Comparison of ENCODE assay signal across 16 cellular contexts in the genomic region with DNA sequence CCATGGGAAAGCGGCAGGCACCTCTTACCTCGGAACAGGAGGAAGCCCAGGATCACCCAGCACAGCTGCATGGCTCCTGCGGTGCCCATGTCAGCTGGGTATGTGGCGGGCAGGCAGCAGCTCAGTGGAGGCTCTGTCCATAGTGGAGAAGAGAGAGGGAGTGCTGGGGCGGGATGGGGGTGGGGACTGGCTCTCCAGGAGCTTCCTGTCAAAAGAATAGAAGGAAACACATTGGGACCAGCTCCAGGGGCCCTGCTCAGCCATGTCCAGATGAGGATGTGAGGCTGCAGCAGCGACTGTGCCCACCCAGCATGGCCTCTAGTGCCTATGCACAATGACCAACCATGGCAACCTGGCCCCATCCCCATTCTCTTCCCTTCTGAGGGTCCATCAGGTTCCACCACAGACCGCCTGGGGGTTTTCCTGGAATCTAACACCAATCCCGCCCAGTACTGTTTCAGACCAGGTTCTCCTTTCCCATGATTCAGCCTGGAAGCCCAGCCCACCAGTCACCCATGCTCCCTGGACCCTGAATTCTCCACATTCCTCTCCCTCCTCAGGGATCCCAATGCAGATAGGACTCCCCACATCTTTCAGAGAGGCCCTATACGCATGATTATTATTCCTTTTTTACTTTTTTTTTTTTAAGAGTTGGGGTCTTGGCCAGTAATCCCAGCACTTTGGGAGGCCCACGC. TPM values are rescaled to one million over a fixed set of nuclear protein-coding genes. Genes with fewer than 3 reads are reported as not detected.
DNase-seq lines count a peak whose midpoint lies in the region; ATAC-seq and TF ChIP-seq lines count a peak whose summit lies in the region.
"Had no signal": no experiment of that assay in that cellular context is flagged by ENCODE, and none has a peak within 500 bp of the region (broad histone marks: within the 10 kb centered on the region; RNA-seq: fewer than 3 reads in every experiment).

ECSCR (minus strand) TSS at position 162 of the 695 bp plus-strand sequence; CDS start at position 89, 73 bp downstream.

- in situ Hi-C loops in endometrial microvascular endothelial cells (cut with HindIII; ENCODE audit: inconsistent ontology term, low pct_unique_long_range_greater_than_20kb, low sequenced_read_pairs): no loop called here

- no peak for TF ChIP-seq POLR2A in upper lobe of left lung (IDR thresholded peaks at IDR 0.05)

- peak within 1 kb of the TSS in 3 of 4 donors; percentile 36 to 52 (median 47) for H3K4me3 ChIP-seq in upper lobe of left lung
- H3K4me3 ChIP-seq: A549 had no signal

- no peaks in the 10 kb centered on the region for H3K27me3 Mint-ChIP-seq in activated CD4-positive, alpha-beta T cell treated with anti-CD3 and anti-CD28 coated beads, Interleukin-2, amount 10 ng/mL, durations not matched to agents 7 days and 5 days

- no peak for DNase-seq in activated CD4-positive, alpha-beta T cell treated with anti-CD3 and anti-CD28 coated beads, Interleukin-2, amount 10 ng/mL, durations not matched to agents 7 days and 5 days
- no peak for DNase-seq in activated CD4-positive, alpha-beta T cell treated with anti-CD3 and anti-CD28 coated beads for 1 hour
- DNase-seq in mesenteric fat pad (ENCODE audit: low spot score) (no peak), upper lobe of left lung (peak; percentile 35 to 45), NCI-H524 (lab: John Stamatoyannopoulos, UW) (no peak), HUDEP-2 (lab: John Stamatoyannopoulos, UW; ENCODE audit: unreplicated experiment in 76 of 76) (no peak), activated T-cell treated with anti-CD3 and anti-CD28 coated beads for 4 hours (no peak)
- DNase-seq: activated T-cell treated with anti-CD3 and anti-CD28 coated beads, Interleukin-2, amount 50 U/mL, for 4 hours; GF-D8; left colon; NCI-H774; stimulated activated CD4-positive, alpha-beta T cell treated with anti-CD3 and anti-CD28 coated beads, Interleukin-15, amount 100 ng/mL, for 24 hours; substantia nigra; SW 1271 had no signal

- no peaks in the 10 kb centered on the region for H3K9me3 Mint-ChIP-seq in activated CD4-positive, alpha-beta T cell treated with anti-CD3 and anti-CD28 coated beads, Interleukin-2, amount 10 ng/mL, durations not matched to agents 7 days and 5 days
- H3K9me3 Mint-ChIP-seq: activated T-cell treated with anti-CD3 and anti-CD28 coated beads, Interleukin-2, amount 50 U/mL, for 4 hours had no signal

- H3K36me3 Mint-ChIP-seq in activated CD4-positive, alpha-beta T cell treated with anti-CD3 and anti-CD28 coated beads, Interleukin-2, amount 10 ng/mL, durations not matched to agents 7 days and 5 days (ENCODE audit: low read depth): no peaks in the 10 kb centered on the region

- peaks cover 13 to 30% (median 21%) of the 10 kb centered on the region in 4 donors for H3K4me1 ChIP-seq in upper lobe of left lung
- H3K4me1 ChIP-seq: A549 had no signal

- no peaks in the 10 kb centered on the region for H3K27me3 ChIP-seq in upper lobe of left lung

- H3K27ac ChIP-seq in upper lobe of left lung: peak within 1 kb of the TSS; percentile 72 to 86 (median 80)
- H3K27ac ChIP-seq: A549 had no signal

- H3K27ac Mint-ChIP-seq in activated CD4-positive, alpha-beta T cell treated with anti-CD3 and anti-CD28 coated beads, Interleukin-2, amount 10 ng/mL, durations not matched to agents 7 days and 5 days: peak within 1 kb of the TSS; percentile 27

- no peaks in the 10 kb centered on the region for H3K9me3 ChIP-seq in upper lobe of left lung
- H3K9me3 ChIP-seq: A549 had no signal

- H3K4me3 Mint-ChIP-seq in activated CD4-positive, alpha-beta T cell treated with anti-CD3 and anti-CD28 coated beads, Interleukin-2, amount 10 ng/mL, durations not matched to agents 7 days and 5 days: no peak within 1 kb of the TSS
- H3K4me3 Mint-ChIP-seq: activated T-cell treated with anti-CD3 and anti-CD28 coated beads, Interleukin-2, amount 50 U/mL, for 4 hours had no signal

- no peak for TF ChIP-seq EP300 in upper lobe of left lung (IDR thresholded peaks at IDR 0.05)

- POLR2A ChIA-PET in activated CD4-positive, alpha-beta T cell treated with anti-CD3 and anti-CD28 coated beads, Interleukin-2, amount 10 ng/mL, durations not matched to agents 7 days and 5 days (lab: Charles Lee): no interaction called here

- 61 to 81% methylated on average over 8 to 10 of the region's 10 CpGs for WGBS in upper lobe of left lung, 2 donors

- H3K4me1 Mint-ChIP-seq in activated CD4-positive, alpha-beta T cell treated with anti-CD3 and anti-CD28 coated beads, Interleukin-2, amount 10 ng/mL, durations not matched to agents 7 days and 5 days: peaks cover 36% of the 10 kb centered on the region

- CTCF ChIA-PET in activated CD4-positive, alpha-beta T cell treated with anti-CD3 and anti-CD28 coated beads, Interleukin-2, amount 10 ng/mL, durations not matched to agents 7 days and 5 days (lab: Charles Lee): interaction anchor here (0.5 to 2.1 kb wide), 7 partner anchors 11 to 72 kb away, joined by 3 to 9 read pairs (median 4); partner anchors contain the start of gene STING1

- H3K36me3 ChIP-seq in upper lobe of left lung: peaks cover 0 to under 1% (median 0%) of the 10 kb centered on the region in 4 donors

- TF ChIP-seq CTCF in upper lobe of left lung (IDR thresholded peaks at IDR 0.05): no peak

- peak in 1 of 2 donors; percentile 8 for ATAC-seq in upper lobe of left lung (ENCODE audit: low FRiP score in 2 of 2)
- ATAC-seq: A549; activated T-cell treated with anti-CD3 and anti-CD28 coated beads, Interleukin-2, amount 50 U/mL, for 4 hours; left colon had no signal

RNA-seq across cellular contexts. Expression of gene ECSCR, which starts in this region (rescaled TPM):
- under 1 TPM; 0.45 to 0.73 TPM for total RNA-seq in activated CD4-positive, alpha-beta T cell treated with anti-CD3 and anti-CD28 coated beads, Interleukin-2, amount 10 ng/mL, durations not matched to agents 7 days and 5 days
- 417 TPM for total RNA-seq in endometrial microvascular endothelial cells (ENCODE audit: inconsistent ontology term)
- total RNA-seq in mesenteric fat pad: 26.7 TPM
- total RNA-seq in upper lobe of left lung: 10 to 100 TPM in 5 of 6 donors, 1 to 10 TPM in 1; 8.4 to 62.5 (median 24.1) TPM

Comparison
In these comparisons a context has a peak if more than half of its experiments do, and no peak if none do; other contexts are left out.
1. DNase-seq: peak in upper lobe of left lung (2 of 2); none in activated CD4-positive, alpha-beta T cell treated with anti-CD3 and anti-CD28 coated beads, Interleukin-2, amount 10 ng/mL, durations not matched to agents 7 days and 5 days (single experiment), activated CD4-positive, alpha-beta T cell treated with anti-CD3 and anti-CD28 coated beads for 1 hour (single experiment), mesenteric fat pad (single experiment), NCI-H524 (0 of 2), HUDEP-2 (0 of 76) and activated T-cell treated with anti-CD3 and anti-CD28 coated beads for 4 hours (single experiment).